19 cellular contexts compared by ENCODE assay signal in the genomic region with DNA sequence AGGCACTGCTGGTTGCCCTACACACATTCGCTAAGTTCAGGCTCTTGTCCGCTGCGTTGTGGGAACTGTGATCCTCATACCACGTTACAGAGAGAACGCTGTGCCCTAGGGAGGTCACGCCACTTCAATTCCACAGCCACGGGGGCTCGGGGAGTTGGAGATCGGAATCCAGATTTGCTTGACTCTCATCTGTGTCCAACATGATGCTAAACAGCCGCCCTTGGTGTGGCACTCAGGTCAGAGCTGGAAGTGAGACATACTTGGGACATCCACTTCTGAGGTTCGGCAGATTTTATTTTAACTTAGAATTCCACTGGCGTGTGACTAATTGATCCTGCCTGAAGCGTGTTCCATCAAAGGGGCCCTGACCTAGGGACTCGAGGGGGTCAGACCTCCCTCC. TPM values are rescaled to one million over a fixed set of nuclear protein-coding genes. Genes with fewer than 3 reads are reported as not detected.
DNase-seq lines count a peak whose midpoint lies in the region; ATAC-seq and TF ChIP-seq lines count a peak whose summit lies in the region.
"Had no signal": no experiment of that assay in that cellular context is flagged by ENCODE, and none has a peak within 500 bp of the region (broad histone marks: within the 10 kb centered on the region; RNA-seq: fewer than 3 reads in every experiment).

No MANE protein-coding gene starts in this region.

- H3K14ac ChIP-seq in trophoblast cell (ENCODE audit: low read length), result peak overlapping the region; percentile 33

- no peak overlapping the region for H3K9ac ChIP-seq in trophoblast cell (ENCODE audit: low read length)

- H4K8ac ChIP-seq in trophoblast cell (ENCODE audit: low read depth, low read length), result peak overlapping the region; percentile 8

- H3K4me2 ChIP-seq in hepatocyte (no peak overlapping the region), trophoblast cell (ENCODE audit: low read length) (no peak overlapping the region)
- H3K4me2 ChIP-seq: PC-9 had no signal

- H3K4me1 ChIP-seq in hepatocyte (ENCODE audit: insufficient read depth), result peaks cover 47% of the 10 kb centered on the region
- H3K4me1 ChIP-seq in trophoblast cell (ENCODE audit: control insufficient read depth in 1 of 2, insufficient read depth in 2 of 2, low read length in 2 of 2), result peaks cover 10 to 24% of the 10 kb centered on the region in 2 experiments
- H3K4me1 ChIP-seq: SJSA1 had no signal

- H3K4ac ChIP-seq in trophoblast cell (ENCODE audit: low read depth, low read length), result no peak overlapping the region

- POLR2A ChIA-PET in BJ (lab: Charles Lee), result interaction anchor here (1.2 to 1.3 kb wide), 2 partner anchors 15 to 23 kb away, joined by 5 to 6 read pairs; no protein-coding TSS in a partner anchor

- H3K23ac ChIP-seq in trophoblast cell (ENCODE audit: low read length), result no peak overlapping the region

- H2BK12ac ChIP-seq in trophoblast cell (ENCODE audit: low read length), result peak overlapping the region; percentile 30

- H3K4me3 ChIP-seq in BJ (ENCODE audit: low read depth, low read length), result no peak overlapping the region
- peak overlapping the region; percentile 7 for H3K4me3 ChIP-seq in HFF-Myc (replicated peaks; ENCODE audit: low read depth, low read length)
- no peak overlapping the region for H3K4me3 ChIP-seq in hepatocyte
- no peak overlapping the region for H3K4me3 ChIP-seq in trophoblast cell (ENCODE audit: low read depth, low read length)
- H3K4me3 ChIP-seq: PC-9, SJSA1 had no signal

- H3K79me2 ChIP-seq in hepatocyte (no peaks in the 10 kb centered on the region), trophoblast cell (ENCODE audit: control insufficient read depth, insufficient read depth, low read length, poor library complexity) (no peaks in the 10 kb centered on the region)

- no peaks in the 10 kb centered on the region for H3K9me2 ChIP-seq in hepatocyte (replicated peaks; ENCODE audit: insufficient read depth)

- H3K79me1 ChIP-seq in trophoblast cell (ENCODE audit: low read length), result peaks cover 30% of the 10 kb centered on the region

- H3K27ac ChIP-seq in hepatocyte (peak overlapping the region; percentile 50), trophoblast cell (ENCODE audit: low read depth, low read length) (peak overlapping the region; percentile 28)
- H3K27ac ChIP-seq: PC-9, SJSA1 had no signal

- CTCF ChIA-PET in BJ (lab: Yijun Ruan, JAX), result interaction anchor here (0.6 to 5.0 kb wide), 6 partner anchors 14 to 189 kb away, joined by 3 to 27 read pairs (median 3); no protein-coding TSS in a partner anchor

- H3K18ac ChIP-seq in trophoblast cell (ENCODE audit: low read length), result peak overlapping the region; percentile 55

- no peak for ATAC-seq in HG02678 (IDR thresholded peaks at IDR 0.05; ENCODE audit: unreplicated experiment)
- ATAC-seq in HG03039 (IDR thresholded peaks at IDR 0.05; ENCODE audit: unreplicated experiment), result no peak

- TF ChIP-seq CTCF in BJ (IDR thresholded peaks at IDR 0.05; ENCODE audit: insufficient read depth, low read depth, low read length), result no peak
- no peak for TF ChIP-seq CTCF in HFF-Myc (IDR thresholded peaks at IDR 0.05; ENCODE audit: low read depth, low read length, missing control alignments)
- TF ChIP-seq CTCF in hepatocyte (IDR thresholded peaks at IDR 0.05; ENCODE audit: poor library complexity), result no peak

- no peak overlapping the region for H4K12ac ChIP-seq in trophoblast cell (ENCODE audit: low read depth, low read length)

- H3K36me3 ChIP-seq in BJ (ENCODE audit: control insufficient read depth, insufficient read depth, low read length), result no peaks in the 10 kb centered on the region
- H3K36me3 ChIP-seq in hepatocyte (replicated peaks; ENCODE audit: insufficient read depth, low read depth), result no peaks in the 10 kb centered on the region
- H3K36me3 ChIP-seq in trophoblast cell (ENCODE audit: control insufficient read depth in 1 of 2, insufficient read depth in 2 of 2, low read length in 2 of 2), result no peaks in the 10 kb centered on the region
- H3K36me3 ChIP-seq: SJSA1 had no signal

- H3K27me3 ChIP-seq in BJ (ENCODE audit: control insufficient read depth, insufficient read depth, low read length), result no peaks in the 10 kb centered on the region
- H3K27me3 ChIP-seq in hepatocyte, result no peaks in the 10 kb centered on the region
- no peaks in the 10 kb centered on the region for H3K27me3 ChIP-seq in trophoblast cell (ENCODE audit: insufficient read depth, low read length)
- H3K27me3 ChIP-seq: SJSA1 had no signal

- peak; percentile 70 for DNase-seq in BJ (ENCODE audit: low read depth)
- no peak for DNase-seq in HFF-Myc (ENCODE audit: extremely low read depth, low read depth)
- no peak for DNase-seq in hepatocyte (ENCODE audit: low spot score)
- peak in 1 of 2 donors; percentile 65 for DNase-seq in trophoblast cell
- no peak for DNase-seq in NCI-H1930 (lab: John Stamatoyannopoulos, UW)
- DNase-seq: AML-193, COR-L47, DMS153, H7, KBM-7, NCI-H1436 treated with DMSO at 0.1 percent for 48 hours, NCI-H2081 treated with DMSO at 0.1 percent for 48 hours, NCI-H510A, NCI-H82, PC-9 had no signal

- H2AK5ac ChIP-seq in trophoblast cell (ENCODE audit: low read length), result peak overlapping the region; percentile 61

- H2BK5ac ChIP-seq in trophoblast cell (ENCODE audit: low read depth, low read length, poor library complexity), result peak overlapping the region; percentile 43

- H2AFZ ChIP-seq in hepatocyte (no peak overlapping the region), trophoblast cell (ENCODE audit: insufficient read depth, low read length, poor library complexity) (no peak overlapping the region)
- H2AFZ ChIP-seq: PC-9 had no signal

- peak overlapping the region; percentile 65 for H4K91ac ChIP-seq in trophoblast cell (ENCODE audit: low read depth, low read length)

- H2BK120ac ChIP-seq in trophoblast cell (ENCODE audit: insufficient read depth, low read length, poor library complexity), result peak overlapping the region; percentile 35

- WGBS in hepatocyte (ENCODE audit: low lambda C conversion rate, missing lambda C conversion rate), result 68% methylated on average over 14 of the region's 14 CpGs
- WGBS in trophoblast cell (ENCODE audit: extremely low coverage, insufficient coverage, insufficient read length), result no CpG with 5 or more reads among the region's 14 CpGs

- H3K9me3 ChIP-seq in hepatocyte (ENCODE audit: low read depth) (no peaks in the 10 kb centered on the region), trophoblast cell (ENCODE audit: insufficient read depth, low read depth, low read length) (no peaks in the 10 kb centered on the region)
- H3K9me3 ChIP-seq: SJSA1 had no signal

- H4K20me1 ChIP-seq in hepatocyte (ENCODE audit: insufficient read depth, poor library complexity, severe bottlenecking), result no peaks in the 10 kb centered on the region

RNA-seq across cellular contexts. Expression of gene RIBC2, which starts 41.7 kb away (rescaled TPM):
- polyA plus RNA-seq in BJ (2011; rRNA removed), result 0.58 and 1.0 TPM in 2 replicates
- polyA minus RNA-seq in BJ (2011; rRNA and poly(A)+ RNA removed), result 0.31 and 0.66 TPM in 2 replicates
- total RNA-seq in hepatocyte, result 0.48 and 0.50 TPM in 2 replicates
- 0.56 and 1.3 TPM in 2 replicates for polyA plus RNA-seq in hepatocyte
- 0.93 and 1.2 TPM in 2 replicates for polyA plus RNA-seq in trophoblast cell (2013)
- total RNA-seq: SJSA1 had no signal

RNA-seq across cellular contexts. Expression of gene SMC1B, which starts 41.8 kb away (rescaled TPM):
- polyA plus RNA-seq in BJ (2011; rRNA removed), result not detected in 2 replicates
- polyA minus RNA-seq in BJ (2011; rRNA and poly(A)+ RNA removed), result not detected in 2 replicates
- total RNA-seq in hepatocyte, result not detected in 2 replicates
- polyA plus RNA-seq in hepatocyte, result 0.10 TPM in 1 of 2 replicates, not detected in the other
- 0.05 and 0.07 TPM in 2 replicates for polyA plus RNA-seq in trophoblast cell (2013)
- total RNA-seq: A673, H7, SJSA1 had no signal

RNA-seq across cellular contexts. Expression of gene FBLN1, which starts 47.5 kb away (rescaled TPM):
- polyA plus RNA-seq in BJ (2011; rRNA removed), result 681 and 1,033 TPM in 2 replicates
- polyA minus RNA-seq in BJ (2011; rRNA and poly(A)+ RNA removed), result 344 and 433 TPM in 2 replicates
- total RNA-seq in hepatocyte, result 185 and 201 TPM in 2 replicates
- 669 and 709 TPM in 2 replicates for polyA plus RNA-seq in hepatocyte
- polyA plus RNA-seq in trophoblast cell (2013), result 1,067 and 1,077 TPM in 2 replicates
